Comparison of ENCODE assay signal across 8 cellular contexts in the genomic region with DNA sequence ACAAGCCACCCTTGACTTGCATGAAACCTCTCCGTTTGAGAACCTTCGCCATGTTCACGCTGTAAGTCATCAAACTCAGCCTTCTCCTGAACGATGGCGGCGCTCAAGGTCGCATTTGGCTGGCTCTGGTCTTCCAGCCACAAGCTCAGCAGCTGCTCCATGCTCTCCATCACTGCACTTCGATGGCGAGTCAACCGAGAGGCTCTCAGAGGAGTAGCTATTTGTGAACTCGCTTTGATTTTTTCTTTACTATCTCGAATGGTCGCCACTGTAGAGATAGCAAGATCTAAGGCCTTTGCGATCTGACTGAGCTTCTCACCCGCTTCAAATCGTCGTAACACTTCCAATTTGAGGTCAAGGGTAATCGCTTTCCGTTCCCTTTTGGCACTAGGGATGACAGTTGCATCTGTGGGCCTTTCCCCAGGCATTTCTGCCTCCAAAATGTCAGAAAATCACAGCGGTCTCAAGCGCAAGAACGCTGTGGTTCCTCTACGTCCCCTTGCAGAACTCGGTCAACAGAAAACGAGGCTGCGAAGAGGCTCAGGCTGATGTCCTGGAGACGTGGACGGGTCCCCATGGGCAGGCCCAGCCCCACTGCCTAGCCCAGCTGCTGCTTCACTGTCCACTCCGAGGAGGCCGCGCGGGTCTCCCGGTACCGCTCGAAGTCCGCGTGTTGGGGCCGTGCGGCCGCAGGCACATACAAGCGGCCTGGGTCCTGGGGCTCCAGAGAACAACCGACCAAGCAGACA. TPM values are rescaled to one million over a fixed set of nuclear protein-coding genes. Genes with fewer than 3 reads are reported as not detected.
DNase-seq lines count a peak whose midpoint lies in the region; ATAC-seq and TF ChIP-seq lines count a peak whose summit lies in the region.

No MANE protein-coding gene starts in this region.

- H3K27ac Mint-ChIP-seq in HFFc6, result peak overlapping the region; percentile 96
- peak overlapping the region; percentile 70 for H3K27ac Mint-ChIP-seq in activated T-helper 2 cell treated with anti-CD3 and anti-CD28 coated beads, Interferon-gamma antibody, Interleukin-2, Interleukin-4, amounts not matched to agents 10 μg/mL and 5 μg/mL and 100 μg/mL, durations not matched to agents 14 hours and 24 hours and 36 hours
- H3K27ac Mint-ChIP-seq in stimulated activated naive B cell treated with anti-CD40 and anti-IgM and Interleukin-4, amounts not matched to agents 10 μg/mL and 1 μg/mL and 100 μg/mL, for 72 hours, result peak overlapping the region; percentile 96

- CTCF ChIA-PET in BJ (lab: Yijun Ruan, JAX), result no interaction called here

- DNase-seq in BJ (ENCODE audit: low read depth), result no peak
- DNase-seq in HFFc6, result no peak
- no peak for DNase-seq in activated T-helper 2 cell treated with anti-CD3 and anti-CD28 coated beads, Interferon-gamma antibody, Interleukin-2, Interleukin-4, amounts not matched to agents 10 μg/mL and 5 μg/mL and 100 μg/mL, durations not matched to agents 14 hours and 24 hours and 36 hours (ENCODE audit: low spot score)
- no peak for DNase-seq in iPS DF 6.9 (ENCODE audit: low read depth, low spot score)
- no peak for DNase-seq in stimulated activated naive B cell treated with anti-CD40 and anti-IgM and Interleukin-4, amounts not matched to agents 10 μg/mL and 1 μg/mL and 100 μg/mL, for 72 hours
- DNase-seq in GM10266 (ENCODE audit: extremely low spot score), result no peak
- DNase-seq in erythroblast (lab: John Stamatoyannopoulos, UW), result no peak

- peaks cover 13% of the 10 kb centered on the region for H3K9me3 Mint-ChIP-seq in HFFc6
- peaks cover 10% of the 10 kb centered on the region for H3K9me3 Mint-ChIP-seq in activated T-helper 2 cell treated with anti-CD3 and anti-CD28 coated beads, Interferon-gamma antibody, Interleukin-2, Interleukin-4, amounts not matched to agents 10 μg/mL and 5 μg/mL and 100 μg/mL, durations not matched to agents 14 hours and 24 hours and 36 hours
- peaks cover 0 to 3% of the 10 kb centered on the region in 2 donors for H3K9me3 Mint-ChIP-seq in stimulated activated naive B cell treated with anti-CD40 and anti-IgM and Interleukin-4, amounts not matched to agents 10 μg/mL and 1 μg/mL and 100 μg/mL, for 72 hours

- peaks cover 7% of the 10 kb centered on the region; the same call in 1 of the 2 replicates for H3K36me3 Mint-ChIP-seq in HFFc6 (ENCODE audit: low read depth)
- H3K36me3 Mint-ChIP-seq in activated T-helper 2 cell treated with anti-CD3 and anti-CD28 coated beads, Interferon-gamma antibody, Interleukin-2, Interleukin-4, amounts not matched to agents 10 μg/mL and 5 μg/mL and 100 μg/mL, durations not matched to agents 14 hours and 24 hours and 36 hours (ENCODE audit: low read depth), result peaks cover 31% of the 10 kb centered on the region
- H3K36me3 Mint-ChIP-seq in stimulated activated naive B cell treated with anti-CD40 and anti-IgM and Interleukin-4, amounts not matched to agents 10 μg/mL and 1 μg/mL and 100 μg/mL, for 72 hours, result peaks cover 14 to 40% of the 10 kb centered on the region in 2 donors

- peak overlapping the region; percentile 99 for H3K4me3 Mint-ChIP-seq in HFFc6
- peak overlapping the region; percentile 95 for H3K4me3 Mint-ChIP-seq in activated T-helper 2 cell treated with anti-CD3 and anti-CD28 coated beads, Interferon-gamma antibody, Interleukin-2, Interleukin-4, amounts not matched to agents 10 μg/mL and 5 μg/mL and 100 μg/mL, durations not matched to agents 14 hours and 24 hours and 36 hours (ENCODE audit: low read depth)
- H3K4me3 Mint-ChIP-seq in stimulated activated naive B cell treated with anti-CD40 and anti-IgM and Interleukin-4, amounts not matched to agents 10 μg/mL and 1 μg/mL and 100 μg/mL, for 72 hours, result peak overlapping the region; percentile 92 to 99

- H3K27me3 Mint-ChIP-seq in HFFc6 (ENCODE audit: insufficient read depth), result no peaks in the 10 kb centered on the region
- H3K27me3 Mint-ChIP-seq in activated T-helper 2 cell treated with anti-CD3 and anti-CD28 coated beads, Interferon-gamma antibody, Interleukin-2, Interleukin-4, amounts not matched to agents 10 μg/mL and 5 μg/mL and 100 μg/mL, durations not matched to agents 14 hours and 24 hours and 36 hours (ENCODE audit: low read depth), result no peaks in the 10 kb centered on the region
- H3K27me3 Mint-ChIP-seq in stimulated activated naive B cell treated with anti-CD40 and anti-IgM and Interleukin-4, amounts not matched to agents 10 μg/mL and 1 μg/mL and 100 μg/mL, for 72 hours, result no peaks in the 10 kb centered on the region

- POLR2A ChIA-PET in BJ (lab: Charles Lee), result interaction anchor here (0.6 kb wide), 1 partner anchor 53 kb away, joined by 15 read pairs; the partner anchor contains the start of gene MC1R

- TF ChIP-seq POLR2A in erythroblast (IDR thresholded peaks at IDR 0.05; ENCODE audit: low read length), result no peak

- peak; percentile 6 to 20 for ATAC-seq in stimulated activated naive B cell treated with anti-CD40 and anti-IgM and Interleukin-4, amounts not matched to agents 10 μg/mL and 1 μg/mL and 100 μg/mL, for 72 hours (replicated peaks)
- ATAC-seq in GM21619 (IDR thresholded peaks at IDR 0.05; ENCODE audit: unreplicated experiment), result no peak

- no CpG with 5 or more reads among the region's 42 CpGs for WGBS in iPS DF 6.9 (ENCODE audit: insufficient coverage, insufficient read length)

- H3K27ac ChIP-seq in iPS DF 6.9 (ENCODE audit: low read length), result no peak overlapping the region

- intact Hi-C loops in activated T-helper 2 cell treated with anti-CD3 and anti-CD28 coated beads, Interferon-gamma antibody, Interleukin-2, Interleukin-4, amounts not matched to agents 10 μg/mL and 5 μg/mL and 100 μg/mL, durations not matched to agents 14 hours and 24 hours and 36 hours (cut with micrococcal nuclease), result loop anchor here (1.0 to 5.0 kb wide), 2 partner anchors 23 to 269 kb away; partner anchors contain the start of genes DEF8 and SPATA2L

- H3K4me3 ChIP-seq in BJ (ENCODE audit: low read depth, low read length) (peak overlapping the region; percentile 92), iPS DF 6.9 (ENCODE audit: low read length) (peak overlapping the region; percentile 82; the same call in 1 of the 2 replicates)

- TF ChIP-seq CTCF in BJ (IDR thresholded peaks at IDR 0.05; ENCODE audit: insufficient read depth, low read depth, low read length), result no peak
- no peak for TF ChIP-seq CTCF in HFFc6 (IDR thresholded peaks at IDR 0.05)
- no peak for TF ChIP-seq CTCF in GM10266 (IDR thresholded peaks at IDR 0.05; ENCODE audit: control insufficient read depth, insufficient read depth, low read depth, missing control alignments)

- H3K9me3 ChIP-seq in iPS DF 6.9 (ENCODE audit: control insufficient read depth, insufficient read depth, low read length), result no peaks in the 10 kb centered on the region

- H3K27me3 ChIP-seq in BJ (ENCODE audit: control insufficient read depth, insufficient read depth, low read length) (no peaks in the 10 kb centered on the region), iPS DF 6.9 (ENCODE audit: control insufficient read depth, insufficient read depth, low read length) (no peaks in the 10 kb centered on the region)

- H3K36me3 ChIP-seq in BJ (ENCODE audit: control insufficient read depth, insufficient read depth, low read length), result no peaks in the 10 kb centered on the region
- no peaks in the 10 kb centered on the region for H3K36me3 ChIP-seq in iPS DF 6.9 (ENCODE audit: control insufficient read depth, insufficient read depth, low read length)

- peaks cover 15% of the 10 kb centered on the region for H3K4me1 Mint-ChIP-seq in HFFc6 (ENCODE audit: low read depth)
- peaks cover 17% of the 10 kb centered on the region for H3K4me1 Mint-ChIP-seq in activated T-helper 2 cell treated with anti-CD3 and anti-CD28 coated beads, Interferon-gamma antibody, Interleukin-2, Interleukin-4, amounts not matched to agents 10 μg/mL and 5 μg/mL and 100 μg/mL, durations not matched to agents 14 hours and 24 hours and 36 hours (ENCODE audit: low read depth)
- H3K4me1 Mint-ChIP-seq in stimulated activated naive B cell treated with anti-CD40 and anti-IgM and Interleukin-4, amounts not matched to agents 10 μg/mL and 1 μg/mL and 100 μg/mL, for 72 hours, result peaks cover 27 to 50% of the 10 kb centered on the region in 2 donors

- H3K4me1 ChIP-seq in iPS DF 6.9 (ENCODE audit: control insufficient read depth, insufficient read depth, low read length), result 0 out of 2 replicates have a peak, but pooled peaks cover 1% of the 10 kb centered on the region

RNA-seq across cellular contexts. Expression of gene DEF8, which starts 23.1 kb away (rescaled TPM):
- 75.5 and 109 TPM in 2 replicates for polyA plus RNA-seq in BJ (2011; rRNA removed)
- polyA minus RNA-seq in BJ (2011; rRNA and poly(A)+ RNA removed), result 26.0 and 40.9 TPM in 2 replicates
- 10 to 100 TPM; 59.6 to 69.2 (median 65.9) TPM for total RNA-seq in HFFc6 (2021; fragmentation: NEBNext Ultra II Directional; extraction: Animal tissue kit (Norgen Biotek cat#: 25700))
- total RNA-seq in activated T-helper 2 cell treated with anti-CD3 and anti-CD28 coated beads, Interferon-gamma antibody, Interleukin-2, Interleukin-4, amounts not matched to agents 10 μg/mL and 5 μg/mL and 100 μg/mL, durations not matched to agents 14 hours and 24 hours and 36 hours, result 31.5 and 42.3 TPM in 2 replicates

RNA-seq across cellular contexts. Expression of gene DBNDD1, which starts 47.6 kb away (rescaled TPM):
- 3.3 and 4.6 TPM in 2 replicates for polyA plus RNA-seq in BJ (2011; rRNA removed)
- 1.6 and 3.4 TPM in 2 replicates for polyA minus RNA-seq in BJ (2011; rRNA and poly(A)+ RNA removed)
- 1 to 10 TPM; 1.9 to 2.6 (median 2.1) TPM for total RNA-seq in HFFc6 (2021; fragmentation: NEBNext Ultra II Directional; extraction: Animal tissue kit (Norgen Biotek cat#: 25700))
- total RNA-seq in activated T-helper 2 cell treated with anti-CD3 and anti-CD28 coated beads, Interferon-gamma antibody, Interleukin-2, Interleukin-4, amounts not matched to agents 10 μg/mL and 5 μg/mL and 100 μg/mL, durations not matched to agents 14 hours and 24 hours and 36 hours, result 0.43 and 0.69 TPM in 2 replicates

RNA-seq across cellular contexts. Expression of gene TUBB3, which starts 48.5 kb away (rescaled TPM):
- polyA plus RNA-seq in BJ (2011; rRNA removed), result 55.2 and 108 TPM in 2 replicates
- polyA minus RNA-seq in BJ (2011; rRNA and poly(A)+ RNA removed), result 94.7 and 103 TPM in 2 replicates
- total RNA-seq in HFFc6 (2021; fragmentation: NEBNext Ultra II Directional; extraction: Animal tissue kit (Norgen Biotek cat#: 25700)), result 100 to 1,000 TPM; 147 to 212 (median 164) TPM
- 2.9 and 3.7 TPM in 2 replicates for total RNA-seq in activated T-helper 2 cell treated with anti-CD3 and anti-CD28 coated beads, Interferon-gamma antibody, Interleukin-2, Interleukin-4, amounts not matched to agents 10 μg/mL and 5 μg/mL and 100 μg/mL, durations not matched to agents 14 hours and 24 hours and 36 hours

RNA-seq across cellular contexts. Expression of gene MC1R, which starts 53.0 kb away (rescaled TPM):
- 4.6 and 7.2 TPM in 2 replicates for polyA plus RNA-seq in BJ (2011; rRNA removed)
- polyA minus RNA-seq in BJ (2011; rRNA and poly(A)+ RNA removed), result 4.1 and 5.6 TPM in 2 replicates
- total RNA-seq in HFFc6 (2021; fragmentation: NEBNext Ultra II Directional; extraction: Animal tissue kit (Norgen Biotek cat#: 25700)), result 1 to 10 TPM; 2.1 to 3.2 (median 3.0) TPM
- 5.8 and 6.2 TPM in 2 replicates for total RNA-seq in activated T-helper 2 cell treated with anti-CD3 and anti-CD28 coated beads, Interferon-gamma antibody, Interleukin-2, Interleukin-4, amounts not matched to agents 10 μg/mL and 5 μg/mL and 100 μg/mL, durations not matched to agents 14 hours and 24 hours and 36 hours

Comparison
In these comparisons a context has a peak if more than half of its experiments do, and no peak if none do; other contexts are left out.
1. RNA of gene TUBB3, which starts 48.5 kb away (total RNA-seq): 147 to 212 TPM in HFFc6; 2.9 to 3.7 TPM in activated T-helper 2 cell treated with anti-CD3 and anti-CD28 coated beads, Interferon-gamma antibody, Interleukin-2, Interleukin-4, amounts not matched to agents 10 μg/mL and 5 μg/mL and 100 μg/mL, durations not matched to agents 14 hours and 24 hours and 36 hours; every median in the first group is over 10 times any median in the second.
2. Peak in every context shown above with its lines, with median percentiles within 50 percentile points of each other: H3K27ac Mint-ChIP-seq and H3K4me3 Mint-ChIP-seq.